ENCODE assay signal across 8 cellular contexts in genomic region chr10:116796910-116797513, GRCh38. TPM values are rescaled to one million over a fixed set of nuclear protein-coding genes. Genes with fewer than 3 reads are reported as not detected.
A peak's percentile ranks its signal among the peaks of the same experiment; 100 is the strongest.
DNase-seq lines count a peak whose midpoint lies in the region; ATAC-seq, FAIRE-seq and TF ChIP-seq lines count a peak whose summit lies in the region.

No MANE protein-coding gene starts in this region.

- WGBS in A549 (ENCODE audit: missing lambda C conversion rate), result 1% methylated on average over 8 of the region's 9 CpGs

- no peak overlapping the region for H3K27ac ChIP-seq in A549

- no peaks in the 10 kb centered on the region for H3K9me3 ChIP-seq in A549

- no peak for FAIRE-seq in A549 (lab: Jason Lieb, UNC)

- ATAC-seq in A549 (peak; percentile 90 to 99), GM18505 (IDR thresholded peaks at IDR 0.05; ENCODE audit: unreplicated experiment) (peak; percentile 84), HG03066 (IDR thresholded peaks at IDR 0.05; ENCODE audit: low read depth, unreplicated experiment) (peak; percentile 85), left lobe of liver (peak; percentile 97)

- no peak overlapping the region for H3K4me2 ChIP-seq in A549

- H3K4me3 ChIP-seq in A549, result no peak overlapping the region

- CTCF ChIA-PET in A549 (lab: Yijun Ruan, JAX), result interaction anchor here (0.6 to 38.0 kb wide), 62 partner anchors 9 to 522 kb away, joined by 3 to 1061 read pairs (median 4); partner anchors contain the start of gene ENO4

- TF ChIP-seq CTCF in A549 (IDR thresholded peaks at IDR 0.05), result peak; percentile 93

- peak; percentile 96 to 98 for TF ChIP-seq RAD21 in A549 (conservative IDR thresholded peaks at IDR 0.05 in 1 of 2, IDR thresholded peaks at IDR 0.05 in 1 of 2)

- H3K4me1 ChIP-seq in A549, result no peaks in the 10 kb centered on the region

- DNase-seq in A549 (ENCODE audit: low read depth in 1 of 2, low spot score in 1 of 2) (peak; percentile 72 to 78), NCI-H2171 (lab: John Stamatoyannopoulos, UW) (peak; percentile 19), left lobe of liver (ENCODE audit: low spot score) (peak; percentile 71)
- peak; percentile 14 for DNase-seq in activated CD4-positive, CD25-positive, alpha-beta regulatory T cell treated with anti-CD3 and anti-CD28 coated beads, Interleukin-2, amount 50 U/mL, for 16 hours (ENCODE audit: low read depth, low spot score)
- DNase-seq in central memory CD4-positive, alpha-beta T cell, result peak; percentile 48
- DNase-seq in stimulated activated CD4-positive, alpha-beta T cell treated with anti-CD3 and anti-CD28 coated beads, TNF-alpha, amount 100 ng/mL, for 24 hours (ENCODE audit: low read depth in 3 of 3), result peak; percentile 53 to 61 (median 54)

- POLR2A ChIA-PET in A549 (lab: Yijun Ruan, JAX), result interaction anchor here (1.4 to 1.6 kb wide), 2 partner anchors 369 to 378 kb away, joined by 6 to 8 read pairs; no protein-coding TSS in a partner anchor

- TF ChIP-seq EP300 in A549 (IDR thresholded peaks at IDR 0.05), result no peak

- no peak for TF ChIP-seq POLR2A in A549 (IDR thresholded peaks at IDR 0.05; ENCODE audit: low read length)
- no peak for TF ChIP-seq POLR2A in GM18505 (IDR thresholded peaks at IDR 0.05; ENCODE audit: borderline replicate concordance, extremely low read depth, insufficient read depth, insufficient read length)

TF ChIP-seq in A549, 52 proteins besides CTCF, POLR2A, EP300 and RAD21:
- TF ChIP-seq FOXS1 (CRISPR knock-in tag; IDR thresholded peaks at IDR 0.05) (no peak), ZC3H11A (IDR thresholded peaks at IDR 0.05) (no peak), SMC3 (IDR thresholded peaks at IDR 0.05) (peak; percentile 99)

RNA-seq across cellular contexts. Expression of gene ENO4, which starts 52.3 kb away (rescaled TPM):
- polyA plus RNA-seq in A549 (2011; rRNA removed), result 0.47 and 0.60 TPM in 2 replicates
- polyA plus RNA-seq in A549 (2012; cell fraction: cytosol; rRNA removed), result 0.30 and 0.41 TPM in 2 replicates
- polyA plus RNA-seq in A549 (2012; cell fraction: nucleus; rRNA removed), result 0.15 and 0.26 TPM in 2 replicates
- 0.17 to 0.39 TPM (median 0.36 TPM) in 3 replicates for polyA plus RNA-seq in A549 (2017; fragmentation: RNase III; extraction: RNeasy Plus Mini Kit Qiagen cat#74134 plus additional on column Dnase treatment)
- polyA minus RNA-seq in A549 (2011; rRNA and poly(A)+ RNA removed), result 0.25 and 1.8 TPM in 2 replicates
- not detected for total RNA-seq in left lobe of liver

RNA-seq across cellular contexts. Expression of gene HSPA12A, which starts 54.6 kb away (rescaled TPM):
- polyA plus RNA-seq in A549 (2011; rRNA removed), result 17.0 and 17.4 TPM in 2 replicates
- polyA plus RNA-seq in A549 (2012; cell fraction: cytosol; rRNA removed), result 7.7 and 9.1 TPM in 2 replicates
- 20.5 and 23.0 TPM in 2 replicates for polyA plus RNA-seq in A549 (2012; cell fraction: nucleus; rRNA removed)
- polyA plus RNA-seq in A549 (2017; fragmentation: RNase III; extraction: RNeasy Plus Mini Kit Qiagen cat#74134 plus additional on column Dnase treatment), result 16.7 to 17.8 TPM (median 16.9 TPM) in 3 replicates
- 25.2 and 27.4 TPM in 2 replicates for polyA minus RNA-seq in A549 (2011; rRNA and poly(A)+ RNA removed)
- total RNA-seq in left lobe of liver, result 2.7 TPM

Comparison
In these comparisons a context has a peak if more than half of its experiments do, and no peak if none do; other contexts are left out.
1. DNase-seq: peak in every context shown above with its lines; median percentile 75 in A549; 71 in left lobe of liver; 54 in stimulated activated CD4-positive, alpha-beta T cell treated with anti-CD3 and anti-CD28 coated beads, TNF-alpha, amount 100 ng/mL, for 24 hours; 48 in central memory CD4-positive, alpha-beta T cell; 19 in NCI-H2171; 14 in activated CD4-positive, CD25-positive, alpha-beta regulatory T cell treated with anti-CD3 and anti-CD28 coated beads, Interleukin-2, amount 50 U/mL, for 16 hours.